ENCODE assay signal across 8 cellular contexts in the genomic region with DNA sequence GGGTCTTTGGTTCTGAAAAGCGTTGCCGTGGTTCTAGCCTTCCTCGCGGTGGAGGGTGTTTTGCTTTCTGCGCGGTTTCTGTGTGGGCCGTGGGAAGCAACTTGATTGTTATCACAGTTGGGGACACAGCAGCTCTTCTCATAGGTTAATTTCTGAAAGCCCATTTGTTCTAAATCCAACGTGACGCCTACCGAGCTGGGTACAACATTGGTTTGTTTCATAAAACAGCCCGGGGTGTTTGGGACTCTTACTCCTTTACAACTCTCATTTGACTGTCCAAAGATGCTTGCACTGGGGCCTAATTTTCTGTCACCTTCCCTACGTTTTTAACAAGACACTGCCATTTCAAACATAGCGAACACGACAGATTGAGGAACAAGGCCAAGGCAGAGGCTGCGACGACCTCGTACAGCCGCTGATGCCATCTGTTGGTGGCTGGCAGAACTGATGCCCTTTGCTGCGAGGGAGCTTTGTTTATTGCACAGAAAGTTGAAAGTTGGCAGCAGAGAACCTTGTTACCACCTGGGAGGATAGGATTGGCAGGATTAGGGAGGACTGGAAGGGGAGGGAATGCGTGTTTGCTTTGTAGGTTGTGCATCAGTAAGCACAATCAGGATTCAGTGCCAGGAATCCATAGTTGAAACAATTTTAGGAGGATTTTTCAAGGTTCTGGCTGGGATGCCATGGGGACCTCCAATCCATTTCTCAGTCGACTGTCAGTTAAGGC.
DNase-seq lines count a peak whose midpoint lies in the region; ATAC-seq and TF ChIP-seq lines count a peak whose summit lies in the region.

No MANE protein-coding gene starts in this region.

- ATAC-seq in HG03442 (IDR thresholded peaks at IDR 0.05; ENCODE audit: unreplicated experiment), result no peak

- DNase-seq in GM12865 (ENCODE audit: low read depth), result peak; percentile 90
- DNase-seq in HuH-7 (ENCODE audit: low spot score), result peak; percentile 41
- DNase-seq in NOMO-1 treated with dmso at 0.1 percent for 144 hours (lab: John Stamatoyannopoulos, UW; ENCODE audit: unreplicated experiment), result peak; percentile 84
- peak; percentile 86 for DNase-seq in activated CD8-positive, alpha-beta memory T cell treated with anti-CD3 and anti-CD28 coated beads, Interleukin-2, amount 50 U/mL, for 4 hours
- DNase-seq in epidermal melanocyte (ENCODE audit: insufficient read length, low spot score), result peak; percentile 77
- peak; percentile 84 for DNase-seq in mucosa of gallbladder (ENCODE audit: low spot score)
- peak; percentile 67 to 70 for DNase-seq in stimulated activated CD8-positive, alpha-beta memory T cell treated with anti-CD3 and anti-CD28 coated beads, Interleukin-4, amount 100 ng/mL, for 4 hours (ENCODE audit: low read depth in 2 of 2, low spot score in 1 of 2)

- peak; percentile 92 for TF ChIP-seq CTCF in GM12865 (IDR thresholded peaks at IDR 0.05; ENCODE audit: insufficient read depth, low read depth, low read length, missing control alignments)

- H3K4me3 ChIP-seq in GM12865 (ENCODE audit: low read depth, low read length), result no peak overlapping the region
